8 cellular contexts compared by ENCODE assay signal in genomic region chr9:71128796-71129195, GRCh38. TPM values are rescaled to one million over a fixed set of nuclear protein-coding genes. Genes with fewer than 3 reads are reported as not detected.
"Had no signal": no experiment of that assay in that cellular context is flagged by ENCODE, and none has a peak within 500 bp of the region (broad histone marks: within the 10 kb centered on the region; RNA-seq: fewer than 3 reads in every experiment).

No MANE protein-coding gene starts in this region.

- H3K36me3 Mint-ChIP-seq: IgD-negative memory B cell had no signal

- DNase-seq: H9, HCEC 1CT, KBM-7 had no signal

- H3K27ac ChIP-seq: HL-60 had no signal

- H3K9me3 Mint-ChIP-seq: GM23338, IgD-negative memory B cell had no signal

- H3K4me2 ChIP-seq: GM23338 had no signal

- H3K27ac Mint-ChIP-seq: GM23338, IgD-negative memory B cell had no signal

- H3K4me1 Mint-ChIP-seq: IgD-negative memory B cell had no signal

- H2AFZ ChIP-seq: GM23338 had no signal

- H3K4me3 Mint-ChIP-seq: GM23338, H9, IgD-negative memory B cell had no signal

- H3K4me3 ChIP-seq: GM23338 had no signal

- ATAC-seq: GM23338, HepG2 had no signal

- H3K27me3 Mint-ChIP-seq: IgD-negative memory B cell had no signal

RNA-seq across cellular contexts. Expression of gene TRPM3, which starts 7.4 kb away (rescaled TPM):
- total RNA-seq: HepG2, HT1080 had no signal
- polyA plus RNA-seq: HepG2, IgD-negative memory B cell had no signal
